8 cellular contexts compared by ENCODE assay signal in genomic region chr7:4613855-4614548, GRCh38.
DNase-seq lines count a peak whose midpoint lies in the region; ATAC-seq and TF ChIP-seq lines count a peak whose summit lies in the region.

No MANE protein-coding gene starts in this region.

- peaks cover 10% of the 10 kb centered on the region for H3K4me1 Mint-ChIP-seq in activated naive CD8-positive, alpha-beta T cell treated with anti-CD3 and anti-CD28 coated beads, Interleukin-2, amount 10 ng/mL, durations not matched to agents 7 days and 5 days
- H3K4me1 Mint-ChIP-seq in activated naive CD8-positive, alpha-beta T cell treated with anti-CD3 and anti-CD28 coated beads for 36 hours = peaks cover 9% of the 10 kb centered on the region
- H3K4me1 Mint-ChIP-seq in activated CD8-positive, alpha-beta T cell treated with anti-CD3 and anti-CD28 coated beads, Interleukin-2, amount 10 ng/mL, durations not matched to agents 7 days and 5 days (ENCODE audit: low read depth) = peaks cover 14% of the 10 kb centered on the region

- H3K27me3 ChIP-seq in muscle layer of colon (ENCODE audit: control insufficient read depth in 1 of 2, insufficient read depth in 2 of 2, low read length in 2 of 2) (no peaks in the 10 kb centered on the region), uterus (no peaks in the 10 kb centered on the region)

- POLR2A ChIA-PET in activated naive CD8-positive, alpha-beta T cell treated with anti-CD3 and anti-CD28 coated beads, Interleukin-2, amount 10 ng/mL, durations not matched to agents 7 days and 5 days (lab: Charles Lee) = no interaction called here
- POLR2A ChIA-PET in activated CD8-positive, alpha-beta T cell treated with anti-CD3 and anti-CD28 coated beads, Interleukin-2, amount 10 ng/mL, durations not matched to agents 7 days and 5 days (lab: Charles Lee) = no interaction called here

- H3K27ac Mint-ChIP-seq in activated naive CD8-positive, alpha-beta T cell treated with anti-CD3 and anti-CD28 coated beads, Interleukin-2, amount 10 ng/mL, durations not matched to agents 7 days and 5 days = no peak overlapping the region
- no peak overlapping the region for H3K27ac Mint-ChIP-seq in activated naive CD8-positive, alpha-beta T cell treated with anti-CD3 and anti-CD28 coated beads for 36 hours
- H3K27ac Mint-ChIP-seq in activated CD8-positive, alpha-beta T cell treated with anti-CD3 and anti-CD28 coated beads, Interleukin-2, amount 10 ng/mL, durations not matched to agents 7 days and 5 days = no peak overlapping the region

- no peaks in the 10 kb centered on the region for H3K9me3 Mint-ChIP-seq in activated naive CD8-positive, alpha-beta T cell treated with anti-CD3 and anti-CD28 coated beads, Interleukin-2, amount 10 ng/mL, durations not matched to agents 7 days and 5 days
- H3K9me3 Mint-ChIP-seq in activated naive CD8-positive, alpha-beta T cell treated with anti-CD3 and anti-CD28 coated beads for 36 hours = no peaks in the 10 kb centered on the region
- no peaks in the 10 kb centered on the region for H3K9me3 Mint-ChIP-seq in activated CD8-positive, alpha-beta T cell treated with anti-CD3 and anti-CD28 coated beads, Interleukin-2, amount 10 ng/mL, durations not matched to agents 7 days and 5 days (ENCODE audit: insufficient read depth)

- H3K27ac ChIP-seq in muscle layer of colon (ENCODE audit: low read depth, low read length) = peak overlapping the region; percentile 51
- peak overlapping the region; percentile 8 to 70 for H3K27ac ChIP-seq in uterus

- CTCF ChIA-PET in activated CD8-positive, alpha-beta T cell treated with anti-CD3 and anti-CD28 coated beads, Interleukin-2, amount 10 ng/mL, durations not matched to agents 7 days and 5 days (lab: Charles Lee) = no interaction called here

- no peak for ATAC-seq in activated naive CD8-positive, alpha-beta T cell treated with anti-CD3 and anti-CD28 coated beads, Interleukin-2, amount 10 ng/mL, durations not matched to agents 7 days and 5 days (ENCODE audit: low read depth)
- no peak for ATAC-seq in activated CD8-positive, alpha-beta T cell treated with anti-CD3 and anti-CD28 coated beads, Interleukin-2, amount 10 ng/mL, durations not matched to agents 7 days and 5 days

- H3K4me3 Mint-ChIP-seq in activated naive CD8-positive, alpha-beta T cell treated with anti-CD3 and anti-CD28 coated beads, Interleukin-2, amount 10 ng/mL, durations not matched to agents 7 days and 5 days = peak overlapping the region; percentile 64
- no peak overlapping the region for H3K4me3 Mint-ChIP-seq in activated naive CD8-positive, alpha-beta T cell treated with anti-CD3 and anti-CD28 coated beads for 36 hours
- no peak overlapping the region for H3K4me3 Mint-ChIP-seq in activated CD8-positive, alpha-beta T cell treated with anti-CD3 and anti-CD28 coated beads, Interleukin-2, amount 10 ng/mL, durations not matched to agents 7 days and 5 days

- DNase-seq in activated naive CD8-positive, alpha-beta T cell treated with anti-CD3 and anti-CD28 coated beads, Interleukin-2, amount 10 ng/mL, durations not matched to agents 7 days and 5 days = no peak
- DNase-seq in activated naive CD8-positive, alpha-beta T cell treated with anti-CD3 and anti-CD28 coated beads for 36 hours = no peak
- DNase-seq in epithelial cell of proximal tubule (ENCODE audit: low read depth) (no peak), uterus (peak in 1 of 2 donors; percentile 18), NCI-H345 (lab: John Stamatoyannopoulos, UW) (no peak)
- no peak for DNase-seq in activated CD8-positive, alpha-beta T cell treated with anti-CD3 and anti-CD28 coated beads, Interleukin-2, amount 10 ng/mL, durations not matched to agents 7 days and 5 days
- no peak for DNase-seq in activated naive CD4-positive, alpha-beta T cell (lab: John Stamatoyannopoulos, UW)

- no peaks in the 10 kb centered on the region for H3K36me3 ChIP-seq in muscle layer of colon (ENCODE audit: insufficient read depth, low read length)
- H3K36me3 ChIP-seq in uterus = no peaks in the 10 kb centered on the region

- intact Hi-C loops in uterus (cut with DNase I; ENCODE audit: low total_unique reads) = no loop called here

- H3K27me3 Mint-ChIP-seq in activated naive CD8-positive, alpha-beta T cell treated with anti-CD3 and anti-CD28 coated beads, Interleukin-2, amount 10 ng/mL, durations not matched to agents 7 days and 5 days = peaks cover 2% of the 10 kb centered on the region
- no peaks in the 10 kb centered on the region for H3K27me3 Mint-ChIP-seq in activated naive CD8-positive, alpha-beta T cell treated with anti-CD3 and anti-CD28 coated beads for 36 hours
- H3K27me3 Mint-ChIP-seq in activated CD8-positive, alpha-beta T cell treated with anti-CD3 and anti-CD28 coated beads, Interleukin-2, amount 10 ng/mL, durations not matched to agents 7 days and 5 days (ENCODE audit: low read depth) = no peaks in the 10 kb centered on the region

- TF ChIP-seq POLR2A in uterus (IDR thresholded peaks at IDR 0.05) = no peak

- TF ChIP-seq CTCF in epithelial cell of proximal tubule (conservative IDR thresholded peaks at IDR 0.05; ENCODE audit: low read depth, low read length) (no peak), uterus (IDR thresholded peaks at IDR 0.05) (no peak)

- no peaks in the 10 kb centered on the region for H3K9me3 ChIP-seq in muscle layer of colon (ENCODE audit: low read length)
- H3K9me3 ChIP-seq in uterus = no peaks in the 10 kb centered on the region

- H3K4me1 ChIP-seq in muscle layer of colon (ENCODE audit: insufficient read depth, low read length) (peaks cover 5% of the 10 kb centered on the region), uterus (peaks cover 0 to 4% of the 10 kb centered on the region in 2 donors)

- H3K9ac ChIP-seq in muscle layer of colon (ENCODE audit: low read length) = no peak overlapping the region

- H3K4me3 ChIP-seq in epithelial cell of proximal tubule (ENCODE audit: low read depth, low read length) (peak overlapping the region; percentile 42), muscle layer of colon (ENCODE audit: low read depth in 1 of 2, low read length in 2 of 2) (peak overlapping the region in 1 of 2 donors; percentile 4), uterus (peak overlapping the region; percentile 17 to 18)

- H3K36me3 Mint-ChIP-seq in activated naive CD8-positive, alpha-beta T cell treated with anti-CD3 and anti-CD28 coated beads, Interleukin-2, amount 10 ng/mL, durations not matched to agents 7 days and 5 days = no peaks in the 10 kb centered on the region
- no peaks in the 10 kb centered on the region for H3K36me3 Mint-ChIP-seq in activated naive CD8-positive, alpha-beta T cell treated with anti-CD3 and anti-CD28 coated beads for 36 hours
- no peaks in the 10 kb centered on the region for H3K36me3 Mint-ChIP-seq in activated CD8-positive, alpha-beta T cell treated with anti-CD3 and anti-CD28 coated beads, Interleukin-2, amount 10 ng/mL, durations not matched to agents 7 days and 5 days (ENCODE audit: low read depth)
